2 cellular contexts compared by ENCODE assay signal in the genomic region with DNA sequence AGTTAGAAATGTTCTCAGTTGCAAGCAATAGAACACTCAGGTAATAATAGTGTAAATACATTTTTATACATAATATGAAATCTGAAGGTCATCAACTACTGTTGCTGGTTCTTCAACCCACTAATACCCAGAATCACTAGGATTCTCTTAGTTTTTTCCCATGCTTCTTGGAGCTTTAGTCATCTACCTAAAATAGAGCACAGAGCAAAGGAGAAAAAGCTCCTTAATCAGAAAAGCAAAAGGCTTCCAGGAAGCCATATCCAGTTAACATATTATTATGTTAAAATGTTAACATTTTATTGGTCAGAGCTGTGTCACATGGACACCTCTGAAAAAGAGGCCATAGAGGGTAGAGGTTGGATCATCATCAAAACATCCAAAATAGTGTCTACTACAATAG.
TF ChIP-seq lines count a peak whose summit lies in the region.

No MANE protein-coding gene starts in this region.

TF ChIP-seq in SK-N-SH, 30 proteins besides CTCF, POLR2A, EP300 and RAD21 (continued from another document):
- TF ChIP-seq, protein P1, sequence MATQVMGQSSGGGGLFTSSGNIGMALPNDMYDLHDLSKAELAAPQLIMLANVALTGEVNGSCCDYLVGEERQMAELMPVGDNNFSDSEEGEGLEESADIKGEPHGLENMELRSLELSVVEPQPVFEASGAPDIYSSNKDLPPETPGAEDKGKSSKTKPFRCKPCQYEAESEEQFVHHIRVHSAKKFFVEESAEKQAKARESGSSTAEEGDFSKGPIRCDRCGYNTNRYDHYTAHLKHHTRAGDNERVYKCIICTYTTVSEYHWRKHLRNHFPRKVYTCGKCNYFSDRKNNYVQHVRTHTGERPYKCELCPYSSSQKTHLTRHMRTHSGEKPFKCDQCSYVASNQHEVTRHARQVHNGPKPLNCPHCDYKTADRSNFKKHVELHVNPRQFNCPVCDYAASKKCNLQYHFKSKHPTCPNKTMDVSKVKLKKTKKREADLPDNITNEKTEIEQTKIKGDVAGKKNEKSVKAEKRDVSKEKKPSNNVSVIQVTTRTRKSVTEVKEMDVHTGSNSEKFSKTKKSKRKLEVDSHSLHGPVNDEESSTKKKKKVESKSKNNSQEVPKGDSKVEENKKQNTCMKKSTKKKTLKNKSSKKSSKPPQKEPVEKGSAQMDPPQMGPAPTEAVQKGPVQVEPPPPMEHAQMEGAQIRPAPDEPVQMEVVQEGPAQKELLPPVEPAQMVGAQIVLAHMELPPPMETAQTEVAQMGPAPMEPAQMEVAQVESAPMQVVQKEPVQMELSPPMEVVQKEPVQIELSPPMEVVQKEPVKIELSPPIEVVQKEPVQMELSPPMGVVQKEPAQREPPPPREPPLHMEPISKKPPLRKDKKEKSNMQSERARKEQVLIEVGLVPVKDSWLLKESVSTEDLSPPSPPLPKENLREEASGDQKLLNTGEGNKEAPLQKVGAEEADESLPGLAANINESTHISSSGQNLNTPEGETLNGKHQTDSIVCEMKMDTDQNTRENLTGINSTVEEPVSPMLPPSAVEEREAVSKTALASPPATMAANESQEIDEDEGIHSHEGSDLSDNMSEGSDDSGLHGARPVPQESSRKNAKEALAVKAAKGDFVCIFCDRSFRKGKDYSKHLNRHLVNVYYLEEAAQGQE (IDR thresholded peaks at IDR 0.05; ENCODE audit: low read depth, low read length): no peak
- TF ChIP-seq TEAD4 (IDR thresholded peaks at IDR 0.05; ENCODE audit: borderline replicate concordance, insufficient read depth): no peak
- TF ChIP-seq, protein P2, sequence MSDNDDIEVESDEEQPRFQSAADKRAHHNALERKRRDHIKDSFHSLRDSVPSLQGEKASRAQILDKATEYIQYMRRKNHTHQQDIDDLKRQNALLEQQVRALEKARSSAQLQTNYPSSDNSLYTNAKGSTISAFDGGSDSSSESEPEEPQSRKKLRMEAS (IDR thresholded peaks at IDR 0.05; ENCODE audit: low read depth): no peak
- no peak for TF ChIP-seq YY1 (IDR thresholded peaks at IDR 0.05; ENCODE audit: low read depth)
- no peak for TF ChIP-seq FOXM1 (IDR thresholded peaks at IDR 0.05; ENCODE audit: low read depth)
- TF ChIP-seq ELF1 (IDR thresholded peaks at IDR 0.05): no peak
- TF ChIP-seq SIN3A (IDR thresholded peaks at IDR 0.05; ENCODE audit: borderline replicate concordance, low read depth, low read length): no peak
- no peak for TF ChIP-seq SMC3 (IDR thresholded peaks at IDR 0.05; ENCODE audit: low read depth, low read length)
- no peak for TF ChIP-seq RCOR1 (IDR thresholded peaks at IDR 0.05; ENCODE audit: low read length)
- no peak for TF ChIP-seq GATA2 (CRISPR knock-in tag; IDR thresholded peaks at IDR 0.05)
- no peak for TF ChIP-seq RXRA (IDR thresholded peaks at IDR 0.05; ENCODE audit: borderline replicate concordance, low read depth)
- TF ChIP-seq FOSL2 (IDR thresholded peaks at IDR 0.05; ENCODE audit: borderline replicate concordance, low read depth): no peak
- no peak for TF ChIP-seq NRF1 (IDR thresholded peaks at IDR 0.05; ENCODE audit: low read depth, low read length)
- no peak for TF ChIP-seq MEF2A (IDR thresholded peaks at IDR 0.05; ENCODE audit: borderline replicate concordance, low read depth)
- no peak for TF ChIP-seq GABPA (IDR thresholded peaks at IDR 0.05; ENCODE audit: low read depth)

TF ChIP-seq in SK-N-SH treated with all-trans-retinoic acid at 6 μM for 48 hours, 23 proteins besides CTCF, POLR2A, EP300 and RAD21 (continued from another document):
- TF ChIP-seq SNAI2 (CRISPR knock-in tag; IDR thresholded peaks at IDR 0.05) (no peak), ZNF565 (CRISPR knock-in tag; conservative IDR thresholded peaks at IDR 0.05; ENCODE audit: low read depth) (no peak)
